9 cellular contexts compared by ENCODE assay signal in the genomic region with DNA sequence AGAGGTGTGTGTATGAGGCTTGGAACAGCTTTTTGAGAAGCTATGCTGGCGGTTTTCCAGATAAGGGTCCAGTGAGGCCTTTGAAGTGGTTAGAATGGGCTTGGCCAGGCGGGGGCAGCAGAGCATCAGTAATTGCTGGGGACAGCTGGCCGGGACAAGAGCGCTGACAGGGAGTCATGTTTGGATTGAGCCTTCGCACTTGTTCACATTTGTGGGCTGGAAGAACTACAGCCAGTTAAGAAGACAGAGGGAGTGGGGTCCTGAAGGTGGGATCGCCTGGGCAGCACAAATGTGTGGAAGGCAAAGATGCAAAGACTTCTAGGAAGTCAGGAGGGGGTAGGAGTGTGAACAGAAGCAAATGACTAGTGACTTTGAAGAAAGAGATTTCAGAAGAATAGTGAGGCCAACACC. TPM values are rescaled to one million over a fixed set of nuclear protein-coding genes. Genes with fewer than 3 reads are reported as not detected.
A peak's percentile ranks its signal among the peaks of the same experiment; 100 is the strongest.
DNase-seq lines count a peak whose midpoint lies in the region; ATAC-seq and TF ChIP-seq lines count a peak whose summit lies in the region.
"Had no signal": no experiment of that assay in that cellular context is flagged by ENCODE, and none has a peak within 500 bp of the region (broad histone marks: within the 10 kb centered on the region; RNA-seq: fewer than 3 reads in every experiment).

No MANE protein-coding gene starts in this region.

- H3K4me3 ChIP-seq in CD4-positive, CD25-positive, alpha-beta regulatory T cell (ENCODE audit: low read depth, low read length) = no peak overlapping the region
- H3K4me3 ChIP-seq in lower lobe of right lung = no peak overlapping the region

- H3K9me3 Mint-ChIP-seq in CD4-positive, CD25-positive, alpha-beta regulatory T cell = peaks cover 0 to 2% (median 0%) of the 10 kb centered on the region in 7 donors

- intact Hi-C loops in lower lobe of right lung (cut with DNase I) = loop anchor here (10.0 kb wide), 1 partner anchor 730 kb away; no protein-coding TSS in a partner anchor

- DNase-seq in CD4-positive, CD25-positive, alpha-beta regulatory T cell = peak; percentile 46 to 62 (median 52)
- DNase-seq in NCI-H748 (lab: John Stamatoyannopoulos, UW; ENCODE audit: unreplicated experiment) (peak; percentile 83), dermis blood vessel endothelial cell (peak; percentile 83), lower lobe of right lung (peak; percentile 87)
- peak; percentile 48 to 51 for DNase-seq in activated CD4-positive, alpha-beta T cell treated with anti-CD3 and anti-CD28 coated beads, Interleukin-2, amount 50 U/mL, for 4 hours
- DNase-seq in stimulated activated CD8-positive, alpha-beta memory T cell treated with anti-CD3 and anti-CD28 coated beads, Interleukin-12 subunit alpha, Interleukin-12 subunit beta, amount 100 ng/mL, for 4 hours (ENCODE audit: low read depth) = peak; percentile 31

- H3K27ac Mint-ChIP-seq in CD4-positive, CD25-positive, alpha-beta regulatory T cell = no peak overlapping the region
- H3K27ac Mint-ChIP-seq: IgD-negative memory B cell had no signal

- H3K27ac ChIP-seq in CD4-positive, CD25-positive, alpha-beta regulatory T cell (ENCODE audit: insufficient read depth, low read length, poor library complexity, severe bottlenecking) = no peak overlapping the region
- H3K27ac ChIP-seq in lower lobe of right lung = no peak overlapping the region

- peak; percentile 83 for TF ChIP-seq CTCF in lower lobe of right lung (IDR thresholded peaks at IDR 0.05)

- no peaks in the 10 kb centered on the region for H3K9me3 ChIP-seq in CD4-positive, CD25-positive, alpha-beta regulatory T cell (ENCODE audit: control insufficient read depth in 2 of 2, low read length in 2 of 2)
- H3K9me3 ChIP-seq in lower lobe of right lung = no peaks in the 10 kb centered on the region

- peaks cover 28% of the 10 kb centered on the region for H3K27me3 Mint-ChIP-seq in CD4-positive, CD25-positive, alpha-beta regulatory T cell

- no peaks in the 10 kb centered on the region for H3K36me3 Mint-ChIP-seq in CD4-positive, CD25-positive, alpha-beta regulatory T cell

- H3K36me3 ChIP-seq in CD4-positive, CD25-positive, alpha-beta regulatory T cell (ENCODE audit: control insufficient read depth, insufficient read depth, low read length) = no peaks in the 10 kb centered on the region
- H3K36me3 ChIP-seq in lower lobe of right lung = no peaks in the 10 kb centered on the region

- H3K4me1 ChIP-seq in CD4-positive, CD25-positive, alpha-beta regulatory T cell (ENCODE audit: control insufficient read depth, insufficient read depth, low read length, poor library complexity, severe bottlenecking) = no peaks in the 10 kb centered on the region
- no peaks in the 10 kb centered on the region for H3K4me1 ChIP-seq in lower lobe of right lung

- no peaks in the 10 kb centered on the region for H3K4me1 Mint-ChIP-seq in CD4-positive, CD25-positive, alpha-beta regulatory T cell
- H3K4me1 Mint-ChIP-seq: IgD-negative memory B cell had no signal

- ATAC-seq in CD4-positive, CD25-positive, alpha-beta regulatory T cell (ENCODE audit: low read depth in 2 of 2) = peak; percentile 68 to 70
- ATAC-seq in GM19395 (IDR thresholded peaks at IDR 0.05; ENCODE audit: unreplicated experiment) (peak; percentile 98), HG03457 (IDR thresholded peaks at IDR 0.05; ENCODE audit: unreplicated experiment) (peak; percentile 85), lower lobe of right lung (peak; percentile 94 to 95)

- peaks cover 8% of the 10 kb centered on the region for H3K27me3 ChIP-seq in CD4-positive, CD25-positive, alpha-beta regulatory T cell (ENCODE audit: control insufficient read depth, insufficient read depth, low read length)
- no peaks in the 10 kb centered on the region for H3K27me3 ChIP-seq in lower lobe of right lung (ENCODE audit: low read depth)

- no peak overlapping the region for H3K4me3 Mint-ChIP-seq in CD4-positive, CD25-positive, alpha-beta regulatory T cell
- H3K4me3 Mint-ChIP-seq: IgD-negative memory B cell had no signal

RNA-seq across cellular contexts. Expression of gene SDHAF3, which starts 12.8 kb away (rescaled TPM):
- 9.8 TPM for total RNA-seq in CD4-positive, CD25-positive, alpha-beta regulatory T cell
- polyA plus RNA-seq in CD4-positive, CD25-positive, alpha-beta regulatory T cell = 10 to 100 TPM; 33.7 to 50.9 (median 41.1) TPM
- total RNA-seq in dermis blood vessel endothelial cell (1.4 and 8.0 TPM in 2 replicates), lower lobe of right lung (12.3 TPM)

Comparison
In these comparisons a context has a peak if more than half of its experiments do, and no peak if none do; other contexts are left out.
1. DNase-seq: peak in every context shown above with its lines; median percentile 87 in lower lobe of right lung; 83 in NCI-H748; 83 in dermis blood vessel endothelial cell; 52 in CD4-positive, CD25-positive, alpha-beta regulatory T cell; 50 in activated CD4-positive, alpha-beta T cell treated with anti-CD3 and anti-CD28 coated beads, Interleukin-2, amount 50 U/mL, for 4 hours; 31 in stimulated activated CD8-positive, alpha-beta memory T cell treated with anti-CD3 and anti-CD28 coated beads, Interleukin-12 subunit alpha, Interleukin-12 subunit beta, amount 100 ng/mL, for 4 hours.